ENCODE assay signal across 1 cellular context in the genomic region with DNA sequence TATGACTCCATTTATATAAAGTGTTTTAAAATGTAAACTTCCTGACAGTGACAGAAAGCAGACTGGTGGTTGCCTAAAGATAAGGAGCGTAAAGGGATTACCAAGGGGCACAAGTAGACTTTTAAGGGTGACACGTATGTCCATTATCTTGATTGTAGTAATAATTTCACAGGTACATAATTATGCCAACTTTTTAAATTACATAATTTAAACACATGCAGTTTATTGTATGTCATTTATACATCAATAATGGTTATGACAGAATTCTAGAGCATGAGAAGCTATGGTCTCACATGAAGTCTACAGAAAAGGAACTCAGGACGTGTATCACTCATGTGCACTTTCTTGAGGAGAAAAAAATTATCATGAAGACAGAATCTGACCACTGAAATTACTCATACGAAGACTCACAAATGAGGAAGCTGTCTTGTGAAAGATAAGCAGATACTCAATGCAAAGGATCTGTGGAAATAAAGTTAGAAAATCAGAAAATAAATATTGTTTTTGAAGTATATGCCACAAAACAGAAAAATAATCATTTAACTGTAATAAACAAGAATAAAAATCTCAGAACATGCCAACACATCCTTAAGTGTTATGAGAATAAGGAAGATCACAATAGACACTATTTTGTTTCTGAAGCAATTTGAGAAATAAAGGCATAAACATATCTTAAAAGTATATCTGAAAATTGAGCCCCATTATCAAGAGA.
TF ChIP-seq lines count a peak whose summit lies in the region.

No MANE protein-coding gene starts in this region.

TF ChIP-seq in K562, 482 proteins besides CTCF, POLR2A, EP300 and RAD21 (continued from another document and continues in another):
- TF ChIP-seq, protein P1, sequence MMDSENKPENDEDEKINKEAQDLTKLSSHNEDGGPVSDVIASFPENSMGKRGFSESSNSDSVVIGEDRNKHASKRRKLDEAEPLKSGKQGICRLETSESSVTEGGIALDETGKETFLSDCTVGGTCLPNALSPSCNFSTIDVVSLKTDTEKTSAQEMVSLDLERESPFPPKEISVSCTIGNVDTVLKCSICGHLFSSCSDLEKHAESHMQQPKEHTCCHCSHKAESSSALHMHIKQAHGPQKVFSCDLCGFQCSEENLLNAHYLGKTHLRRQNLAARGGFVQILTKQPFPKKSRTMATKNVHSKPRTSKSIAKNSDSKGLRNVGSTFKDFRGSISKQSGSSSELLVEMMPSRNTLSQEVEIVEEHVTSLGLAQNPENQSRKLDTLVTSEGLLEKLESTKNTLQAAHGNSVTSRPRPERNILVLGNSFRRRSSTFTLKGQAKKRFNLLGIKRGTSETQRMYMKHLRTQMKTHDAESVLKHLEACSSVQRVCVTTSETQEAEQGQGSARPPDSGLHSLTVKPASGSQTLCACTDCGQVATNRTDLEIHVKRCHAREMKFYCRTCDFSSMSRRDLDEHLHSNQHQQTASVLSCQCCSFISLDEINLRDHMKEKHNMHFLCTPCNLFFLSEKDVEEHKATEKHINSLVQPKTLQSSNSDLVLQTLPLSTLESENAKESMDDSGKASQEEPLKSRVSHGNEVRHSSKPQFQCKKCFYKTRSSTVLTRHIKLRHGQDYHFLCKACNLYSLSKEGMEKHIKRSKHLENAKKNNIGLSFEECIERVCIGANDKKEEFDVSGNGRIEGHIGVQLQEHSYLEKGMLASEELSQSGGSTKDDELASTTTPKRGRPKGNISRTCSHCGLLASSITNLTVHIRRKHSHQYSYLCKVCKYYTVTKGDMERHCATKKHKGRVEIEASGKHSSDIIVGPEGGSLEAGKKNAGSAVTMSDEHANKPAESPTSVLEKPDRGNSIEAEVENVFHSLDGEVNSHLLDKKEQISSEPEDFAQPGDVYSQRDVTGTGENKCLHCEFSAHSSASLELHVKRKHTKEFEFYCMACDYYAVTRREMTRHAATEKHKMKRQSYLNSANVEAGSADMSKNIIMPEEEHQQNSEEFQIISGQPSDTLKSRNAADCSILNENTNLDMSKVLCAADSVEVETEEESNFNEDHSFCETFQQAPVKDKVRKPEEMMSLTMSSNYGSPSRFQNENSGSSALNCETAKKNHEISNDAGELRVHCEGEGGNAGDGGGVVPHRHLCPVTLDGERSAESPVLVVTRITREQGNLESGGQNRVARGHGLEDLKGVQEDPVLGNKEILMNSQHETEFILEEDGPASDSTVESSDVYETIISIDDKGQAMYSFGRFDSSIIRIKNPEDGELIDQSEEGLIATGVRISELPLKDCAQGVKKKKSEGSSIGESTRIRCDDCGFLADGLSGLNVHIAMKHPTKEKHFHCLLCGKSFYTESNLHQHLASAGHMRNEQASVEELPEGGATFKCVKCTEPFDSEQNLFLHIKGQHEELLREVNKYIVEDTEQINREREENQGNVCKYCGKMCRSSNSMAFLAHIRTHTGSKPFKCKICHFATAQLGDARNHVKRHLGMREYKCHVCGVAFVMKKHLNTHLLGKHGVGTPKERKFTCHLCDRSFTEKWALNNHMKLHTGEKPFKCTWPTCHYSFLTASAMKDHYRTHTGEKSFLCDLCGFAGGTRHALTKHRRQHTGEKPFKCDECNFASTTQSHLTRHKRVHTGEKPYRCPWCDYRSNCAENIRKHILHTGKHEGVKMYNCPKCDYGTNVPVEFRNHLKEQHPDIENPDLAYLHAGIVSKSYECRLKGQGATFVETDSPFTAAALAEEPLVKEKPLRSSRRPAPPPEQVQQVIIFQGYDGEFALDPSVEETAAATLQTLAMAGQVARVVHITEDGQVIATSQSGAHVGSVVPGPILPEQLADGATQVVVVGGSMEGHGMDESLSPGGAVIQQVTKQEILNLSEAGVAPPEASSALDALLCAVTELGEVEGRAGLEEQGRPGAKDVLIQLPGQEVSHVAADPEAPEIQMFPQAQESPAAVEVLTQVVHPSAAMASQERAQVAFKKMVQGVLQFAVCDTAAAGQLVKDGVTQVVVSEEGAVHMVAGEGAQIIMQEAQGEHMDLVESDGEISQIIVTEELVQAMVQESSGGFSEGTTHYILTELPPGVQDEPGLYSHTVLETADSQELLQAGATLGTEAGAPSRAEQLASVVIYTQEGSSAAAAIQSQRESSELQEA (IDR thresholded peaks at IDR 0.05; ENCODE audit: low read depth), result no peak
- TF ChIP-seq ZNF586 (CRISPR knock-in tag; conservative IDR thresholded peaks at IDR 0.05), result no peak
- TF ChIP-seq LCOR (CRISPR knock-in tag; IDR thresholded peaks at IDR 0.05), result 0 out of 2 replicates have a peak, but pooled peaks have one; percentile 9
- TF ChIP-seq SAFB (IDR thresholded peaks at IDR 0.05; ENCODE audit: borderline replicate concordance, low read depth, low read length), result no peak
- TF ChIP-seq TRIM28 (IDR thresholded peaks at IDR 0.05), result no peak
- TF ChIP-seq, protein P2, sequence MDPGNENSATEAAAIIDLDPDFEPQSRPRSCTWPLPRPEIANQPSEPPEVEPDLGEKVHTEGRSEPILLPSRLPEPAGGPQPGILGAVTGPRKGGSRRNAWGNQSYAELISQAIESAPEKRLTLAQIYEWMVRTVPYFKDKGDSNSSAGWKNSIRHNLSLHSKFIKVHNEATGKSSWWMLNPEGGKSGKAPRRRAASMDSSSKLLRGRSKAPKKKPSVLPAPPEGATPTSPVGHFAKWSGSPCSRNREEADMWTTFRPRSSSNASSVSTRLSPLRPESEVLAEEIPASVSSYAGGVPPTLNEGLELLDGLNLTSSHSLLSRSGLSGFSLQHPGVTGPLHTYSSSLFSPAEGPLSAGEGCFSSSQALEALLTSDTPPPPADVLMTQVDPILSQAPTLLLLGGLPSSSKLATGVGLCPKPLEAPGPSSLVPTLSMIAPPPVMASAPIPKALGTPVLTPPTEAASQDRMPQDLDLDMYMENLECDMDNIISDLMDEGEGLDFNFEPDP (CRISPR knock-in tag; IDR thresholded peaks at IDR 0.05), result no peak
- TF ChIP-seq, protein P3, sequence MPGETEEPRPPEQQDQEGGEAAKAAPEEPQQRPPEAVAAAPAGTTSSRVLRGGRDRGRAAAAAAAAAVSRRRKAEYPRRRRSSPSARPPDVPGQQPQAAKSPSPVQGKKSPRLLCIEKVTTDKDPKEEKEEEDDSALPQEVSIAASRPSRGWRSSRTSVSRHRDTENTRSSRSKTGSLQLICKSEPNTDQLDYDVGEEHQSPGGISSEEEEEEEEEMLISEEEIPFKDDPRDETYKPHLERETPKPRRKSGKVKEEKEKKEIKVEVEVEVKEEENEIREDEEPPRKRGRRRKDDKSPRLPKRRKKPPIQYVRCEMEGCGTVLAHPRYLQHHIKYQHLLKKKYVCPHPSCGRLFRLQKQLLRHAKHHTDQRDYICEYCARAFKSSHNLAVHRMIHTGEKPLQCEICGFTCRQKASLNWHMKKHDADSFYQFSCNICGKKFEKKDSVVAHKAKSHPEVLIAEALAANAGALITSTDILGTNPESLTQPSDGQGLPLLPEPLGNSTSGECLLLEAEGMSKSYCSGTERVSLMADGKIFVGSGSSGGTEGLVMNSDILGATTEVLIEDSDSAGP (CRISPR knock-in tag; IDR thresholded peaks at IDR 0.05), result no peak
- no peak for TF ChIP-seq POLR3G (IDR thresholded peaks at IDR 0.05; ENCODE audit: extremely low read depth, insufficient read length, insufficient replicate concordance)
- no peak for TF ChIP-seq ZNF764 (CRISPR knock-in tag; IDR thresholded peaks at IDR 0.05; ENCODE audit: low read depth)
- TF ChIP-seq MCM5 (IDR thresholded peaks at IDR 0.05; ENCODE audit: low read depth), result no peak
- TF ChIP-seq, protein P4, sequence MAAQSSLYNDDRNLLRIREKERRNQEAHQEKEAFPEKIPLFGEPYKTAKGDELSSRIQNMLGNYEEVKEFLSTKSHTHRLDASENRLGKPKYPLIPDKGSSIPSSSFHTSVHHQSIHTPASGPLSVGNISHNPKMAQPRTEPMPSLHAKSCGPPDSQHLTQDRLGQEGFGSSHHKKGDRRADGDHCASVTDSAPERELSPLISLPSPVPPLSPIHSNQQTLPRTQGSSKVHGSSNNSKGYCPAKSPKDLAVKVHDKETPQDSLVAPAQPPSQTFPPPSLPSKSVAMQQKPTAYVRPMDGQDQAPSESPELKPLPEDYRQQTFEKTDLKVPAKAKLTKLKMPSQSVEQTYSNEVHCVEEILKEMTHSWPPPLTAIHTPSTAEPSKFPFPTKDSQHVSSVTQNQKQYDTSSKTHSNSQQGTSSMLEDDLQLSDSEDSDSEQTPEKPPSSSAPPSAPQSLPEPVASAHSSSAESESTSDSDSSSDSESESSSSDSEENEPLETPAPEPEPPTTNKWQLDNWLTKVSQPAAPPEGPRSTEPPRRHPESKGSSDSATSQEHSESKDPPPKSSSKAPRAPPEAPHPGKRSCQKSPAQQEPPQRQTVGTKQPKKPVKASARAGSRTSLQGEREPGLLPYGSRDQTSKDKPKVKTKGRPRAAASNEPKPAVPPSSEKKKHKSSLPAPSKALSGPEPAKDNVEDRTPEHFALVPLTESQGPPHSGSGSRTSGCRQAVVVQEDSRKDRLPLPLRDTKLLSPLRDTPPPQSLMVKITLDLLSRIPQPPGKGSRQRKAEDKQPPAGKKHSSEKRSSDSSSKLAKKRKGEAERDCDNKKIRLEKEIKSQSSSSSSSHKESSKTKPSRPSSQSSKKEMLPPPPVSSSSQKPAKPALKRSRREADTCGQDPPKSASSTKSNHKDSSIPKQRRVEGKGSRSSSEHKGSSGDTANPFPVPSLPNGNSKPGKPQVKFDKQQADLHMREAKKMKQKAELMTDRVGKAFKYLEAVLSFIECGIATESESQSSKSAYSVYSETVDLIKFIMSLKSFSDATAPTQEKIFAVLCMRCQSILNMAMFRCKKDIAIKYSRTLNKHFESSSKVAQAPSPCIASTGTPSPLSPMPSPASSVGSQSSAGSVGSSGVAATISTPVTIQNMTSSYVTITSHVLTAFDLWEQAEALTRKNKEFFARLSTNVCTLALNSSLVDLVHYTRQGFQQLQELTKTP (IDR thresholded peaks at IDR 0.05; ENCODE audit: low read depth in 1 of 2, partially characterized antibody in 2 of 2), result peak in 1 of 2 experiments; percentile 37
- TF ChIP-seq, protein P5, sequence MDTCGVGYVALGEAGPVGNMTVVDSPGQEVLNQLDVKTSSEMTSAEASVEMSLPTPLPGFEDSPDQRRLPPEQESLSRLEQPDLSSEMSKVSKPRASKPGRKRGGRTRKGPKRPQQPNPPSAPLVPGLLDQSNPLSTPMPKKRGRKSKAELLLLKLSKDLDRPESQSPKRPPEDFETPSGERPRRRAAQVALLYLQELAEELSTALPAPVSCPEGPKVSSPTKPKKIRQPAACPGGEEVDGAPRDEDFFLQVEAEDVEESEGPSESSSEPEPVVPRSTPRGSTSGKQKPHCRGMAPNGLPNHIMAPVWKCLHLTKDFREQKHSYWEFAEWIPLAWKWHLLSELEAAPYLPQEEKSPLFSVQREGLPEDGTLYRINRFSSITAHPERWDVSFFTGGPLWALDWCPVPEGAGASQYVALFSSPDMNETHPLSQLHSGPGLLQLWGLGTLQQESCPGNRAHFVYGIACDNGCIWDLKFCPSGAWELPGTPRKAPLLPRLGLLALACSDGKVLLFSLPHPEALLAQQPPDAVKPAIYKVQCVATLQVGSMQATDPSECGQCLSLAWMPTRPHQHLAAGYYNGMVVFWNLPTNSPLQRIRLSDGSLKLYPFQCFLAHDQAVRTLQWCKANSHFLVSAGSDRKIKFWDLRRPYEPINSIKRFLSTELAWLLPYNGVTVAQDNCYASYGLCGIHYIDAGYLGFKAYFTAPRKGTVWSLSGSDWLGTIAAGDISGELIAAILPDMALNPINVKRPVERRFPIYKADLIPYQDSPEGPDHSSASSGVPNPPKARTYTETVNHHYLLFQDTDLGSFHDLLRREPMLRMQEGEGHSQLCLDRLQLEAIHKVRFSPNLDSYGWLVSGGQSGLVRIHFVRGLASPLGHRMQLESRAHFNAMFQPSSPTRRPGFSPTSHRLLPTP (IDR thresholded peaks at IDR 0.05; ENCODE audit: borderline replicate concordance, extremely low read depth, insufficient read length), result no peak
- no peak for TF ChIP-seq TAF15 (IDR thresholded peaks at IDR 0.05; ENCODE audit: low read depth, low read length)
- TF ChIP-seq, protein P6, sequence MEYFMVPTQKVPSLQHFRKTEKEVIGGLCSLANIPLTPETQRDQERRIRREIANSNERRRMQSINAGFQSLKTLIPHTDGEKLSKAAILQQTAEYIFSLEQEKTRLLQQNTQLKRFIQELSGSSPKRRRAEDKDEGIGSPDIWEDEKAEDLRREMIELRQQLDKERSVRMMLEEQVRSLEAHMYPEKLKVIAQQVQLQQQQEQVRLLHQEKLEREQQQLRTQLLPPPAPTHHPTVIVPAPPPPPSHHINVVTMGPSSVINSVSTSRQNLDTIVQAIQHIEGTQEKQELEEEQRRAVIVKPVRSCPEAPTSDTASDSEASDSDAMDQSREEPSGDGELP (CRISPR knock-in tag; IDR thresholded peaks at IDR 0.05; ENCODE audit: borderline replicate concordance), result no peak
- TF ChIP-seq, protein P7, sequence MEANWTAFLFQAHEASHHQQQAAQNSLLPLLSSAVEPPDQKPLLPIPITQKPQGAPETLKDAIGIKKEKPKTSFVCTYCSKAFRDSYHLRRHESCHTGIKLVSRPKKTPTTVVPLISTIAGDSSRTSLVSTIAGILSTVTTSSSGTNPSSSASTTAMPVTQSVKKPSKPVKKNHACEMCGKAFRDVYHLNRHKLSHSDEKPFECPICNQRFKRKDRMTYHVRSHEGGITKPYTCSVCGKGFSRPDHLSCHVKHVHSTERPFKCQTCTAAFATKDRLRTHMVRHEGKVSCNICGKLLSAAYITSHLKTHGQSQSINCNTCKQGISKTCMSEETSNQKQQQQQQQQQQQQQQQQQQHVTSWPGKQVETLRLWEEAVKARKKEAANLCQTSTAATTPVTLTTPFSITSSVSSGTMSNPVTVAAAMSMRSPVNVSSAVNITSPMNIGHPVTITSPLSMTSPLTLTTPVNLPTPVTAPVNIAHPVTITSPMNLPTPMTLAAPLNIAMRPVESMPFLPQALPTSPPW (CRISPR knock-in tag; IDR thresholded peaks at IDR 0.05), result no peak
- peak in 1 of 2 experiments; percentile 23; a peak in 1 of 4 replicates for TF ChIP-seq FOXK2 (conservative IDR thresholded peaks at IDR 0.05 in 1 of 2, IDR thresholded peaks at IDR 0.05 in 1 of 2; ENCODE audit: low read depth in 2 of 2)
- TF ChIP-seq ZNF24 (IDR thresholded peaks at IDR 0.05), result no peak
